11 cellular contexts compared by ENCODE assay signal in the genomic region with DNA sequence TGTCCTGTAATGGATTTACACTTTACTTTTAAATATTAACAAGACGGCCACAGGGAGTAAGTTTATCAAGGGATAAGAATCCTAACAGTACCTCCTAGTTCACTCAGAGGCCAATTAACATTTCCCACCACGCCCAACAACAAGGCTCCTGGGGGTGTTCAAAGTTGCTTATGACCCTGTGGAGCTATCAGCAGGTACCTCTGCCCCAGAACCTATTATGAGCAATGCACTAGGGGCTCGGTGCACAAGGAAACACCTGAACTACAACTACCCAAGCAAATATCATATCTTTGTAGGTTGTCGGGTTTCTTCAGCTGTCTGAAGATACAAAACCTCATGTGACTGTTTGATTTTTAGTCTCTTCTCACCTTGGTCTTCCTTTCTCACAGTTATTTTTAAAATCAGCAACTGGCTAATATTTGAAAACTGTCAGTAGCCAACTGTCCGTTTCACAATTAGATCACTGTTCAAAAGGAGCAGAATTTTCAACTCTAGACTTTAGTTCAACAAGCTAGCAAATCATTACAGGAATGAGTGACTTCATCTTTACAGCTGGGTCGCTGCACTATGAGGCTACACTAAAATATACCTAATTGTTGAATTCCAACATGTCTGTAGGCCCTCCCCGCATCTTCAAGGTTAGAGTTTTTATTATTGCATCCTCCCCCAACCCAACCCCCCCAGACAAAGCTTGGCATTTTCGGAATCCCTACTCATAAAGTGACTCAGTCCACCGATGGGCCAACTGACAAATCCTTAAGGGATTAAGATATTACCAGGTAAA. TPM values are rescaled to one million over a fixed set of nuclear protein-coding genes. Genes with fewer than 3 reads are reported as not detected.
DNase-seq lines count a peak whose midpoint lies in the region; ATAC-seq, FAIRE-seq and TF ChIP-seq lines count a peak whose summit lies in the region.
"Had no signal": no experiment of that assay in that cellular context is flagged by ENCODE, and none has a peak within 500 bp of the region (broad histone marks: within the 10 kb centered on the region; RNA-seq: fewer than 3 reads in every experiment).

No MANE protein-coding gene starts in this region.

- ATAC-seq in A549: peak; percentile 26 to 44; a peak in 5 of 6 replicates
- peak; percentile 49 for ATAC-seq in GM19463 (IDR thresholded peaks at IDR 0.05; ENCODE audit: unreplicated experiment)
- ATAC-seq in HG03571 (IDR thresholded peaks at IDR 0.05; ENCODE audit: unreplicated experiment): peak; percentile 50
- ATAC-seq in GM19455 (IDR thresholded peaks at IDR 0.05; ENCODE audit: unreplicated experiment): no peak

- no peak overlapping the region for H3K4me3 Mint-ChIP-seq in glutamatergic neuron (ENCODE audit: unreplicated experiment)

- WGBS in A549 (ENCODE audit: missing lambda C conversion rate): under 1% methylated on average over 9 of the region's 9 CpGs
- 54% methylated on average over 9 of the region's 9 CpGs for WGBS in hepatocyte (ENCODE audit: low lambda C conversion rate, missing lambda C conversion rate)

- TF ChIP-seq EP300 in A549 (IDR thresholded peaks at IDR 0.05): 0 out of 5 replicates have a peak, but pooled peaks of 1 of the 2 experiments have one; percentile 47

- no peaks in the 10 kb centered on the region for H3K36me3 ChIP-seq in hepatocyte (replicated peaks; ENCODE audit: insufficient read depth, low read depth)

- H2AFZ ChIP-seq in hepatocyte: no peak overlapping the region

- peaks cover 97% of the 10 kb centered on the region for H3K4me1 ChIP-seq in A549
- peaks cover 84% of the 10 kb centered on the region for H3K4me1 ChIP-seq in hepatocyte (ENCODE audit: insufficient read depth)

- POLR2A ChIA-PET in A549 (lab: Yijun Ruan, JAX): interaction anchor here (0.6 to 1.9 kb wide), 8 partner anchors 10 to 137 kb away, joined by 4 to 8 read pairs (median 5); a partner anchor contains a TSS

- H4K20me1 ChIP-seq in hepatocyte (ENCODE audit: insufficient read depth, poor library complexity, severe bottlenecking): peaks cover 17% of the 10 kb centered on the region

- TF ChIP-seq CTCF in A549 (IDR thresholded peaks at IDR 0.05) (no peak), hepatocyte (IDR thresholded peaks at IDR 0.05; ENCODE audit: poor library complexity) (no peak), coronary artery (IDR thresholded peaks at IDR 0.05) (no peak), glutamatergic neuron (IDR thresholded peaks at IDR 0.05; ENCODE audit: partially characterized antibody, unreplicated experiment) (no peak)

- H3K27ac ChIP-seq in A549 (peak overlapping the region; percentile 96 to 97), hepatocyte (peak overlapping the region; percentile 95), coronary artery (no peak overlapping the region)
- H3K27ac ChIP-seq: C4-2B had no signal

- peak overlapping the region; percentile 97 for H3K4me2 ChIP-seq in A549
- H3K4me2 ChIP-seq in hepatocyte: peak overlapping the region; percentile 72

- peak; percentile 41 to 86 for DNase-seq in A549 (ENCODE audit: low read depth in 1 of 2, low spot score in 1 of 2)
- DNase-seq in hepatocyte (ENCODE audit: low spot score): peak; percentile 59
- DNase-seq in coronary artery (ENCODE audit: low spot score): no peak
- DNase-seq in D341Med (ENCODE audit: low spot score): no peak
- DNase-seq in glutamatergic neuron: no peak
- DNase-seq: central memory CD4-positive, alpha-beta T cell; NCI-H446 had no signal

- H3K9me2 ChIP-seq in hepatocyte (replicated peaks; ENCODE audit: insufficient read depth): no peaks in the 10 kb centered on the region

- H3K27ac Mint-ChIP-seq in glutamatergic neuron (ENCODE audit: unreplicated experiment): no peak overlapping the region

- CTCF ChIA-PET in A549 (lab: Yijun Ruan, JAX): interaction anchor here (0.6 to 2.3 kb wide), 21 partner anchors 8 to 192 kb away, joined by 3 to 14 read pairs (median 4); a partner anchor contains a TSS

- TF ChIP-seq POLR2A in A549 (IDR thresholded peaks at IDR 0.05; ENCODE audit: low read length): no peak

- no peak; a peak in 1 of 5 replicates for TF ChIP-seq RAD21 in A549 (conservative IDR thresholded peaks at IDR 0.05 in 1 of 2, IDR thresholded peaks at IDR 0.05 in 1 of 2)

- H3K27me3 ChIP-seq in hepatocyte: no peaks in the 10 kb centered on the region

- no peak for FAIRE-seq in A549 (lab: Jason Lieb, UNC)

- no peaks in the 10 kb centered on the region for H3K36me3 Mint-ChIP-seq in glutamatergic neuron (ENCODE audit: unreplicated experiment)

- peak overlapping the region; percentile 27; the same call in 2 of the 3 replicates for H3K4me3 ChIP-seq in A549
- no peak overlapping the region for H3K4me3 ChIP-seq in hepatocyte
- no peak overlapping the region for H3K4me3 ChIP-seq in coronary artery

- peaks cover 88% of the 10 kb centered on the region for H3K79me2 ChIP-seq in hepatocyte

- H3K27me3 Mint-ChIP-seq in glutamatergic neuron (ENCODE audit: unreplicated experiment): peaks cover 2% of the 10 kb centered on the region

- no peaks in the 10 kb centered on the region for H3K9me3 Mint-ChIP-seq in glutamatergic neuron (ENCODE audit: unreplicated experiment)

- H3K9me3 ChIP-seq in A549: no peaks in the 10 kb centered on the region
- H3K9me3 ChIP-seq in hepatocyte (ENCODE audit: low read depth): no peaks in the 10 kb centered on the region

- peaks cover 42% of the 10 kb centered on the region for H3K4me1 Mint-ChIP-seq in glutamatergic neuron (ENCODE audit: low read depth, unreplicated experiment)

TF ChIP-seq in A549, 52 proteins besides CTCF, POLR2A, EP300 and RAD21:
- no peak for TF ChIP-seq MAZ (IDR thresholded peaks at IDR 0.05; ENCODE audit: borderline replicate concordance, low read depth, low read length)
- no peak for TF ChIP-seq CHD4 (IDR thresholded peaks at IDR 0.05; ENCODE audit: borderline replicate concordance)
- peak; percentile 47 for TF ChIP-seq FOSL2 (IDR thresholded peaks at IDR 0.05)
- TF ChIP-seq FOSL2 (CRISPR knock-in tag; IDR thresholded peaks at IDR 0.05): peak; percentile 52
- TF ChIP-seq RCOR1 (IDR thresholded peaks at IDR 0.05; ENCODE audit: low read depth, low read length): no peak
- peak; percentile 72; the same call in 1 of the 2 replicates for TF ChIP-seq GATA3 (IDR thresholded peaks at IDR 0.05; ENCODE audit: borderline replicate concordance)
- no peak for TF ChIP-seq CBX2 (IDR thresholded peaks at IDR 0.05; ENCODE audit: borderline replicate concordance, low read depth)
- TF ChIP-seq CEBPB (IDR thresholded peaks at IDR 0.05): peak in 1 of 2 experiments; percentile 79; a peak in 3 of 4 replicates
- TF ChIP-seq JUNB (IDR thresholded peaks at IDR 0.05): peak; percentile 74
- TF ChIP-seq ZFP36 (IDR thresholded peaks at IDR 0.05; ENCODE audit: borderline replicate concordance, partially characterized antibody): no peak
- TF ChIP-seq, protein P1, sequence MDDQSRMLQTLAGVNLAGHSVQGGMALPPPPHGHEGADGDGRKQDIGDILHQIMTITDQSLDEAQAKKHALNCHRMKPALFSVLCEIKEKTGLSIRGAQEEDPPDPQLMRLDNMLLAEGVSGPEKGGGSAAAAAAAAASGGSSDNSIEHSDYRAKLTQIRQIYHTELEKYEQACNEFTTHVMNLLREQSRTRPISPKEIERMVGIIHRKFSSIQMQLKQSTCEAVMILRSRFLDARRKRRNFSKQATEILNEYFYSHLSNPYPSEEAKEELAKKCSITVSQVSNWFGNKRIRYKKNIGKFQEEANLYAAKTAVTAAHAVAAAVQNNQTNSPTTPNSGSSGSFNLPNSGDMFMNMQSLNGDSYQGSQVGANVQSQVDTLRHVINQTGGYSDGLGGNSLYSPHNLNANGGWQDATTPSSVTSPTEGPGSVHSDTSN (IDR thresholded peaks at IDR 0.05): 0 out of 2 replicates have a peak, but pooled peaks have one; percentile 17
- TF ChIP-seq, protein P2, sequence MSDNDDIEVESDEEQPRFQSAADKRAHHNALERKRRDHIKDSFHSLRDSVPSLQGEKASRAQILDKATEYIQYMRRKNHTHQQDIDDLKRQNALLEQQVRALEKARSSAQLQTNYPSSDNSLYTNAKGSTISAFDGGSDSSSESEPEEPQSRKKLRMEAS (IDR thresholded peaks at IDR 0.05): peak; percentile 31; the same call in 1 of the 2 replicates
- peak; percentile 16 to 39; a peak in 2 of 5 replicates for TF ChIP-seq JUN (IDR thresholded peaks at IDR 0.05)

RNA-seq across cellular contexts. Expression of a gene that starts 38.1 kb away (rescaled TPM):
- polyA plus RNA-seq in A549 (2011; rRNA removed) (82.8 and 88.7 TPM in 2 replicates), A549 (2017; fragmentation: RNase III; extraction: RNeasy Plus Mini Kit Qiagen cat#74134 plus additional on column Dnase treatment) (68.1 to 84.0 TPM (median 81.5 TPM) in 3 replicates), hepatocyte (12.0 and 12.9 TPM in 2 replicates)
- 39.0 and 48.5 TPM in 2 replicates for polyA plus RNA-seq in A549 (2012; cell fraction: cytosol; rRNA removed)
- polyA plus RNA-seq in A549 (2012; cell fraction: nucleus; rRNA removed): 23.2 and 34.8 TPM in 2 replicates
- polyA minus RNA-seq in A549 (2011; rRNA and poly(A)+ RNA removed): 66.0 and 68.4 TPM in 2 replicates
- total RNA-seq in hepatocyte (41.8 and 42.5 TPM in 2 replicates), glutamatergic neuron (ENCODE audit: unreplicated experiment) (61.3 TPM)

Comparison
In these comparisons a context has a peak if more than half of its experiments do, and no peak if none do; other contexts are left out.
1. DNase-seq: peak in A549 (2 of 2) and hepatocyte (single experiment); none in coronary artery (single experiment), D341Med (single experiment) and glutamatergic neuron (single experiment).
2. H3K27ac ChIP-seq: peak in A549 (2 of 2) and hepatocyte (single experiment); none in coronary artery (0 of 2).